ENCODE assay signal across 8 cellular contexts in genomic region chr5:179906795-179907569, GRCh38. TPM values are rescaled to one million over a fixed set of nuclear protein-coding genes. Genes with fewer than 3 reads are reported as not detected.
DNase-seq lines count a peak whose midpoint lies in the region; ATAC-seq, FAIRE-seq and TF ChIP-seq lines count a peak whose summit lies in the region.

No MANE protein-coding gene starts in this region.

- H3K4me2 ChIP-seq in GM12878 (ENCODE audit: control insufficient read depth, insufficient read depth) = peak overlapping the region; percentile 88

- TF ChIP-seq CTCF in Calu3 (IDR thresholded peaks at IDR 0.05; ENCODE audit: unreplicated experiment) (no peak), HEK293 (tag by site-specific recombination; IDR thresholded peaks at IDR 0.05) (no peak), Peyer's patch (IDR thresholded peaks at IDR 0.05) (no peak), GM12878 (IDR thresholded peaks at IDR 0.05 in 2 of 3, conservative IDR thresholded peaks at IDR 0.05 in 1 of 3; ENCODE audit: control insufficient read depth in 2 of 3, extremely low read depth in 1 of 3, insufficient read depth in 1 of 3, low read depth in 3 of 3, low read length in 3 of 3) (no peak), GM10248 (IDR thresholded peaks at IDR 0.05; ENCODE audit: control extremely low read depth, extremely low read depth, low read depth, missing control alignments) (no peak)

- peaks cover 12% of the 10 kb centered on the region for H3K27me3 Mint-ChIP-seq in Calu3 (ENCODE audit: unreplicated experiment)
- peaks cover 1 to 5% (median 3%) of the 10 kb centered on the region in 3 donors for H3K27me3 Mint-ChIP-seq in immature natural killer cell (ENCODE audit: low read depth in 3 of 3)

- TF ChIP-seq POLR2A in Peyer's patch (IDR thresholded peaks at IDR 0.05) (no peak), GM12878 (IDR thresholded peaks at IDR 0.05; ENCODE audit: low read depth, low read length) (no peak)

- H3K4me3 ChIP-seq in HEK293 (ENCODE audit: low read depth, low read length) (peak overlapping the region; percentile 77), Peyer's patch (peak overlapping the region; percentile 56 to 83 (median 76)), GM12878 (peak overlapping the region; percentile 94)

- no peak for TF ChIP-seq RAD21 in GM12878 (IDR thresholded peaks at IDR 0.05; ENCODE audit: insufficient read depth, low read depth, low read length)

- no peak for TF ChIP-seq EP300 in GM12878 (IDR thresholded peaks at IDR 0.05; ENCODE audit: borderline replicate concordance in 1 of 2, control insufficient read depth in 1 of 2, low read depth in 2 of 2, low read length in 2 of 2)

- no peaks in the 10 kb centered on the region for H4K20me1 ChIP-seq in GM12878 (ENCODE audit: control insufficient read depth, insufficient read depth)

- SMC1A ChIA-PET in GM12878 (lab: Charles Lee; ENCODE audit: uncharacterized antibody, unreplicated experiment) = interaction anchor here (0.6 to 2.4 kb wide), 6 partner anchors 45 to 140 kb away, joined by 3 to 9 read pairs (median 4); partner anchors contain the start of gene MRNIP

- no peaks in the 10 kb centered on the region for H3K9me3 Mint-ChIP-seq in Calu3 (ENCODE audit: low read depth, unreplicated experiment)
- H3K9me3 Mint-ChIP-seq in immature natural killer cell = no peaks in the 10 kb centered on the region

- peak overlapping the region; percentile 75 for H3K9ac ChIP-seq in GM12878 (ENCODE audit: control insufficient read depth, insufficient read depth, low read length)

- H3K4me1 ChIP-seq in HEK293 (ENCODE audit: control insufficient read depth, insufficient read depth, low read length) (peaks cover 3% of the 10 kb centered on the region; the same call in 1 of the 2 replicates), Peyer's patch (peaks cover 0 to 18% (median 4%) of the 10 kb centered on the region in 4 donors), GM12878 (ENCODE audit: control insufficient read depth, insufficient read depth, low read length) (peaks cover 12% of the 10 kb centered on the region)

- CTCF ChIA-PET in Calu3 (lab: Charles Lee) (interaction anchor here (0.6 kb wide), 1 partner anchor 139 kb away, joined by 3 read pairs; no protein-coding TSS in a partner anchor), HEK293 (lab: Yijun Ruan, JAX) (interaction anchor here (0.6 to 1.3 kb wide), 4 partner anchors 12 to 143 kb away, joined by 3 to 4 read pairs (median 3); no protein-coding TSS in a partner anchor), GM12878 (lab: Yijun Ruan, JAX) (interaction anchor here (0.6 to 2.6 kb wide), 11 partner anchors 9 to 228 kb away, joined by 3 to 19 read pairs (median 4); partner anchors contain the start of genes LTC4S and SQSTM1), GM10248 (lab: Yijun Ruan, JAX) (interaction anchor here (1.0 to 3.0 kb wide), 9 partner anchors 9 to 110 kb away, joined by 3 to 20 read pairs (median 4); no protein-coding TSS in a partner anchor)

- POLR2A ChIA-PET in HEK293 (lab: Yijun Ruan, JAX) = interaction anchor here (0.6 kb wide), 3 partner anchors 85 to 283 kb away, joined by 3 read pairs; partner anchors contain the start of gene HNRNPH1
- POLR2A ChIA-PET in GM12878 (lab: Charles Lee) = interaction anchor here (0.8 kb wide), 1 partner anchor 140 kb away, joined by 3 read pairs; no protein-coding TSS in a partner anchor
- POLR2A ChIA-PET in GM10248 (lab: Yijun Ruan, JAX) = no interaction called here

- RAD21 ChIA-PET in GM12878 (lab: Charles Lee; ENCODE audit: unreplicated experiment) = interaction anchor here (1.0 to 1.1 kb wide), 3 partner anchors 101 to 175 kb away, joined by 4 to 6 read pairs (median 6); partner anchors contain the start of gene MAML1

- WGBS in GM12878 (ENCODE audit: insufficient coverage, insufficient replicate concordance, low lambda C conversion rate, missing lambda C conversion rate) = 23% methylated on average over 27 of the region's 54 CpGs

- in situ Hi-C loops in GM12878 (cut with MboI) = no loop called here

- peak; percentile 45 for ATAC-seq in GM12878

- peak overlapping the region; percentile 67; the same call in 1 of the 2 replicates for H2AFZ ChIP-seq in GM12878 (ENCODE audit: control insufficient read depth, low read depth, low read length)

- BruUV-seq in Calu3 (replicated peaks; lab: Mats Ljungman, UMichigan) = no TSS peak
- BruUV-seq in GM12878 (replicated peaks; lab: Mats Ljungman, UMichigan) = no TSS peak

- H3K9me3 ChIP-seq in HEK293 (ENCODE audit: control insufficient read depth, insufficient read depth, low read depth, low read length) (no peaks in the 10 kb centered on the region), Peyer's patch (no peaks in the 10 kb centered on the region), GM12878 (replicated peaks; ENCODE audit: control insufficient read depth, insufficient read depth, low read length) (no peaks in the 10 kb centered on the region)

- H3K27ac ChIP-seq in HEK293 (ENCODE audit: extremely low read depth, low read depth, low read length) (peak overlapping the region; percentile 46; the same call in 1 of the 2 replicates), Peyer's patch (peak overlapping the region; percentile 54 to 89 (median 73)), GM12878 (ENCODE audit: control insufficient read depth, insufficient read depth) (peak overlapping the region; percentile 9; the same call in 1 of the 2 replicates)

- H3K27me3 ChIP-seq in Peyer's patch (no peaks in the 10 kb centered on the region), GM12878 (replicated peaks in 1 of 2; ENCODE audit: control insufficient read depth in 2 of 2, insufficient read depth in 2 of 2, low read length in 1 of 2) (no peaks in the 10 kb centered on the region)

- intact Hi-C loops in Calu3 (cut with micrococcal nuclease; ENCODE audit: unreplicated experiment) (no loop called here), GM12878 (cut with micrococcal nuclease; ENCODE audit: unreplicated experiment) (loop anchor here (2.0 to 5.0 kb wide), 2 partner anchors 48 to 100 kb away; partner anchors contain the start of genes MGAT4B and MRNIP)

- DNase-seq in Calu3 (peak; percentile 41), Peyer's patch (peak; percentile 22 to 65 (median 56)), GM12878 (ENCODE audit: low read depth, low spot score) (no peak), immature natural killer cell (peak; percentile 13 to 18 (median 14)), NCI-H1105 treated with DMSO at 0.1 percent for 48 hours (lab: John Stamatoyannopoulos, UW) (no peak), GM10248 (ENCODE audit: extremely low spot score) (no peak)
- DNase-seq in stimulated activated CD4-positive, alpha-beta T cell treated with anti-CD3 and anti-CD28 coated beads, Interleukin-12 subunit alpha, Interleukin-12 subunit beta, amount 100 ng/mL, for 4 hours = peak; percentile 21

- H3K27ac Mint-ChIP-seq in Calu3 (ENCODE audit: unreplicated experiment) (peak overlapping the region; percentile 93), immature natural killer cell (peak overlapping the region in 5 of 6 donors; percentile 68 to 86 (median 81))

- H3K36me3 ChIP-seq in HEK293 (ENCODE audit: control insufficient read depth in 2 of 2, insufficient read depth in 1 of 2, low read length in 2 of 2) (peaks cover 13 to 39% of the 10 kb centered on the region in 2 experiments; a peak in 2 of 3 replicates), Peyer's patch (peaks cover 0 to 25% (median 0%) of the 10 kb centered on the region in 3 donors), GM12878 (ENCODE audit: control insufficient read depth in 2 of 2, insufficient read depth in 2 of 2, low read length in 1 of 2) (peaks cover 4 to 5% of the 10 kb centered on the region in 2 experiments; a peak in 3 of 4 replicates)

- H3K4me3 Mint-ChIP-seq in Calu3 (ENCODE audit: low read depth, unreplicated experiment) (peak overlapping the region; percentile 97), immature natural killer cell (peak overlapping the region; percentile 81 to 87 (median 86))

- peaks cover 52% of the 10 kb centered on the region for H3K36me3 Mint-ChIP-seq in Calu3 (ENCODE audit: insufficient read depth, unreplicated experiment)
- peaks cover 3 to 4% (median 4%) of the 10 kb centered on the region in 3 donors for H3K36me3 Mint-ChIP-seq in immature natural killer cell

- H3K4me1 Mint-ChIP-seq in Calu3 (ENCODE audit: low read depth, unreplicated experiment) = peaks cover 11% of the 10 kb centered on the region
- H3K4me1 Mint-ChIP-seq in immature natural killer cell = peaks cover 21 to 23% of the 10 kb centered on the region in 2 donors

- FAIRE-seq in GM12878 (lab: Jason Lieb, UNC) = no peak

- H3K79me2 ChIP-seq in GM12878 (ENCODE audit: control insufficient read depth, insufficient read depth, low read length) = peaks cover 18% of the 10 kb centered on the region

RNA-seq across cellular contexts. Expression of gene TBC1D9B, which starts 0.7 kb away (rescaled TPM):
- total RNA-seq in Calu3 (2022) (147 and 148 TPM in 2 replicates), Peyer's patch (100 to 1,000 TPM in 3 of 4 donors, 10 to 100 TPM in 1; 89.7 to 281 (median 186) TPM), GM12878 (2014; rRNA removed) (18.9 and 26.4 TPM in 2 replicates), GM12878 (2014; rRNA removed; fragmentation: Illumina TruSeq; extraction: Trizol) (31.0 and 33.1 TPM in 2 replicates), GM12878 (2021) (63.7 and 74.2 TPM in 2 replicates)
- 235 and 272 TPM in 2 replicates for total RNA-seq in GM12878 (2013; cell fraction: nucleolus; rRNA removed)
- 23.4 TPM for polyA plus RNA-seq in GM12878 (2011; ENCODE audit: low read depth)
- polyA plus RNA-seq in GM12878 (2011; rRNA removed) (30.6 and 42.7 TPM in 2 replicates), GM12878 (2014; fragmentation: Illumina TruSeq; extraction: Trizol) (25.4 and 34.2 TPM in 2 replicates), GM12878 (2014; fragmentation: Nextera tagmentation; extraction: Ambion mirVana) (1 to 10 TPM; 4.0 to 8.3 TPM), GM12878 (2014; rRNA removed) (61.6 and 63.0 TPM in 2 replicates), GM12878 (2016; fragmentation: Nextera tagmentation; extraction: Ambion mirVana) (10 to 100 TPM; 34.9 to 36.4 TPM), immature natural killer cell (10 to 100 TPM; 11.7 to 50.8 (median 14.5) TPM)
- 47.0 and 56.2 TPM in 2 replicates for polyA plus RNA-seq in GM12878 (2011; cell fraction: cytosol; rRNA removed)
- polyA plus RNA-seq in GM12878 (2011; cell fraction: nucleus; rRNA removed) = 385 and 407 TPM in 2 replicates
- polyA plus RNA-seq in GM12878 (2012) = 45.9 and 56.5 TPM in 2 replicates
- 43.5 and 76.1 TPM in 2 replicates for polyA minus RNA-seq in GM12878 (2011; rRNA and poly(A)+ RNA removed)
- polyA minus RNA-seq in GM12878 (2011; cell fraction: cytosol; rRNA and poly(A)+ RNA removed) = 27.5 and 28.4 TPM in 2 replicates
- 81.2 and 102 TPM in 2 replicates for polyA minus RNA-seq in GM12878 (2011; cell fraction: nucleus; rRNA and poly(A)+ RNA removed)

RNA-seq across cellular contexts. Expression of gene MRNIP, which starts 48.4 kb away (rescaled TPM):
- total RNA-seq in Calu3 (2022) (41.5 and 47.1 TPM in 2 replicates), Peyer's patch (100 to 1,000 TPM in 1 of 4 donors, 10 to 100 TPM in 3; 21.5 to 120 (median 68.3) TPM), GM12878 (2014; rRNA removed) (16.2 and 17.7 TPM in 2 replicates), GM12878 (2014; rRNA removed; fragmentation: Illumina TruSeq; extraction: Trizol) (7.8 and 10.5 TPM in 2 replicates), GM12878 (2021) (13.3 and 17.4 TPM in 2 replicates)
- 156 and 160 TPM in 2 replicates for total RNA-seq in GM12878 (2013; cell fraction: nucleolus; rRNA removed)
- polyA plus RNA-seq in GM12878 (2011; ENCODE audit: low read depth) = 15.8 TPM
- polyA plus RNA-seq in GM12878 (2011; rRNA removed) (30.4 and 30.9 TPM in 2 replicates), GM12878 (2014; fragmentation: Illumina TruSeq; extraction: Trizol) (9.7 and 12.3 TPM in 2 replicates), GM12878 (2014; fragmentation: Nextera tagmentation; extraction: Ambion mirVana) (10 to 100 TPM in 1 of 2 experiments, 1 to 10 TPM in 1; 2.4 to 13.6 TPM), GM12878 (2014; rRNA removed) (28.3 and 28.9 TPM in 2 replicates), GM12878 (2016; fragmentation: Nextera tagmentation; extraction: Ambion mirVana) (10 to 100 TPM; 10.0 to 12.7 TPM), immature natural killer cell (1 to 10 TPM; 3.4 to 6.2 (median 4.2) TPM)
- 35.9 and 43.8 TPM in 2 replicates for polyA plus RNA-seq in GM12878 (2011; cell fraction: cytosol; rRNA removed)
- polyA plus RNA-seq in GM12878 (2011; cell fraction: nucleus; rRNA removed) = 161 and 182 TPM in 2 replicates
- 21.8 and 22.8 TPM in 2 replicates for polyA plus RNA-seq in GM12878 (2012)
- polyA minus RNA-seq in GM12878 (2011; rRNA and poly(A)+ RNA removed) = 9.7 and 17.6 TPM in 2 replicates
- 4.4 and 5.6 TPM in 2 replicates for polyA minus RNA-seq in GM12878 (2011; cell fraction: cytosol; rRNA and poly(A)+ RNA removed)
- 15.0 and 23.3 TPM in 2 replicates for polyA minus RNA-seq in GM12878 (2011; cell fraction: nucleus; rRNA and poly(A)+ RNA removed)

Comparison
In these comparisons a context has a peak if more than half of its experiments do, and no peak if none do; other contexts are left out.
1. DNase-seq: peak in Calu3 (single experiment), Peyer's patch (3 of 3), immature natural killer cell (3 of 3) and stimulated activated CD4-positive, alpha-beta T cell treated with anti-CD3 and anti-CD28 coated beads, Interleukin-12 subunit alpha, Interleukin-12 subunit beta, amount 100 ng/mL, for 4 hours (single experiment); none in GM12878 (single experiment), NCI-H1105 treated with DMSO at 0.1 percent for 48 hours (single experiment) and GM10248 (single experiment).
2. H3K27ac ChIP-seq: peak in every context shown above with its lines; median percentile 73 in Peyer's patch; 46 in HEK293; 9 in GM12878.
3. Peak in every context shown above with its lines, with median percentiles within 50 percentile points of each other: H3K4me3 ChIP-seq.